In genomic region chr10:131196176-131196885, GRCh38 we compare ENCODE assay signal across 24 cellular contexts.
"Had no signal": no experiment of that assay in that cellular context is flagged by ENCODE, and none has a peak within 500 bp of the region (broad histone marks: within the 10 kb centered on the region; RNA-seq: fewer than 3 reads in every experiment).

No MANE protein-coding gene starts in this region.

- H3K27me3 ChIP-seq: ovary, transverse colon, vagina had no signal

- H3K9me3 Mint-ChIP-seq: T-helper 2 cell treated with Interferon-gamma antibody and Interleukin-4, amounts not matched to agents 5 μg/mL and 100 μg/mL, for 36 hours had no signal

- H3K27ac Mint-ChIP-seq: activated T-cell treated with anti-CD3 and anti-CD28 coated beads, Interleukin-2, amount 50 U/mL, for 72 hours; brain; mesothelial cell of epicardium; naive thymus-derived CD8-positive, alpha-beta T cell; stimulated activated memory B cell treated with anti-CD40 and anti-IgM and Interleukin-4, amounts not matched to agents 10 μg/mL and 1 μg/mL and 100 μg/mL, for 72 hours; T-cell; T-helper 2 cell treated with Interferon-gamma antibody and Interleukin-4, amounts not matched to agents 5 μg/mL and 100 μg/mL, for 36 hours had no signal

- H3K4me3 Mint-ChIP-seq: activated T-cell treated with anti-CD3 and anti-CD28 coated beads, Interleukin-2, amount 50 U/mL, for 72 hours; brain; mesothelial cell of epicardium; naive thymus-derived CD8-positive, alpha-beta T cell; stimulated activated memory B cell treated with anti-CD40 and anti-IgM and Interleukin-4, amounts not matched to agents 10 μg/mL and 1 μg/mL and 100 μg/mL, for 72 hours; T-cell; T-helper 2 cell treated with Interferon-gamma antibody and Interleukin-4, amounts not matched to agents 5 μg/mL and 100 μg/mL, for 36 hours had no signal

- ATAC-seq: activated T-cell treated with anti-CD3 and anti-CD28 coated beads, Interleukin-2, amount 50 U/mL, for 72 hours; gastroesophageal sphincter; left lung; naive thymus-derived CD8-positive, alpha-beta T cell; psoas muscle; right cardiac atrium; stimulated activated memory B cell treated with anti-CD40 and anti-IgM and Interleukin-4, amounts not matched to agents 10 μg/mL and 1 μg/mL and 100 μg/mL, for 72 hours; T-cell had no signal

- H3K36me3 ChIP-seq: esophagus squamous epithelium, gastroesophageal sphincter, left lung, ovary, transverse colon, vagina, WERI-Rb-1 had no signal

- H3K4me1 Mint-ChIP-seq: mesothelial cell of epicardium; naive thymus-derived CD8-positive, alpha-beta T cell; stimulated activated memory B cell treated with anti-CD40 and anti-IgM and Interleukin-4, amounts not matched to agents 10 μg/mL and 1 μg/mL and 100 μg/mL, for 72 hours; T-cell had no signal

- DNase-seq: activated CD4-positive, CD25-positive, alpha-beta regulatory T cell treated with anti-CD3 and anti-CD28 coated beads, Interleukin-2, amount 50 U/mL, for 72 hours; activated gamma-delta T cell; activated naive CD4-positive, alpha-beta T cell treated with anti-CD3 and anti-CD28 coated beads, Interleukin-2, amount 50 U/mL, for 16 hours; activated T-cell treated with anti-CD3 and anti-CD28 coated beads, Interleukin-2, amount 50 U/mL, for 72 hours; anterior cingulate cortex; central memory CD4-positive, alpha-beta T cell; esophagus squamous epithelium; psoas muscle; stimulated activated CD4-positive, alpha-beta T cell treated with anti-CD3 and anti-CD28 coated beads, Interleukin-12 subunit alpha, Interleukin-12 subunit beta, amount 100 ng/mL, for 4 hours; T-cell; transverse colon; WERI-Rb-1 had no signal

- H3K4me1 ChIP-seq: esophagus squamous epithelium, gastroesophageal sphincter, left lung, psoas muscle, transverse colon, vagina had no signal

- FAIRE-seq: islet of Langerhans, TTC549 had no signal

- H3K4me3 ChIP-seq: esophagus squamous epithelium, gastroesophageal sphincter, left lung, ovary, psoas muscle, transverse colon, vagina had no signal

- H3K9me3 ChIP-seq: ovary, transverse colon, vagina had no signal

- H3K36me3 Mint-ChIP-seq: brain; mesothelial cell of epicardium; naive thymus-derived CD8-positive, alpha-beta T cell; stimulated activated memory B cell treated with anti-CD40 and anti-IgM and Interleukin-4, amounts not matched to agents 10 μg/mL and 1 μg/mL and 100 μg/mL, for 72 hours; T-cell had no signal

- H3K27ac ChIP-seq: esophagus squamous epithelium, gastroesophageal sphincter, left lung, ovary, psoas muscle, transverse colon, vagina, WERI-Rb-1 had no signal
